8 cellular contexts compared by ENCODE assay signal in the genomic region with DNA sequence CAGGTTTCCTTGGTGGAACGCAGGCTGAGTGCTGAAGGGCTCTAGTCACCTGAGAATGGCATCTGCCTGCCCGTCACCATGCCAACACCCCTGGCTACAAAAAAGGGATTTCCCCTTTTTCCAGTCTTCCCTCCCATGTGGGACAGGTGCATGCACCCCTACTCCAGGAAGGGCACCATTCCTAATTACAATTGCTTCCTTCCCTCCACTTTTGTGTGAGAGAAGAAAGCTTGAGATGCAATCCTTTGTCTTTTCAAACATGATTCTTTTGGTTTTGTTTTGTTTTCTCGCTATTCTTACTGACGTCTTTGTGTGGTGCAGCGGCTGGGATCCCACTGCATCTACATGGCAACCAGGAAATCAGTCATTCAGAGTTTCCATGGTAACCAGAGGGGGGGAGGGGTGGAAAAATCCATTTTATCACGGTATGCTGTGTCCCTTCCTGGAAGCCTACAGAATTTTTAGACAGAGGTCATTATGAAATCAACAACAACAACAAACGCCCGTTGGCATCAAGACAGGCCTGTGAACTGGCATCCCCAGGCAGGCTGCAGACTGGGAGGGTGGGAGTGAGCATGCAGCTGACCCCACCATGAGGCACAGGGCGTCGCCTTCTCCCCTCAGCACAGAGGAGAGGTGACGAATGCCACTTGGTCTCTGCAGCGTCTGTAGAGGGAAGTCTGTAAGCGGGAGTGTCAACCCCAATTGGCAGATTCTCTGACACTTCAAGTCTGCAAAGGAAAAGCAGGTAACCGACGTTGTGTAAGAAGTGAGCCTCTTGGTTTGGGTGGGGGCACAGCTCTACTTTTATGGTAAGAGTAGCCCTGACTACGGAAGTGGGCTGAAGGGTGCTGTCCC. TPM values are rescaled to one million over a fixed set of nuclear protein-coding genes. Genes with fewer than 3 reads are reported as not detected.
DNase-seq lines count a peak whose midpoint lies in the region; ATAC-seq lines count a peak whose summit lies in the region.

No MANE protein-coding gene starts in this region.

- WGBS in esophagus, 2 donors, result 23 to 29% methylated on average over 16 of the region's 16 CpGs

- H3K27ac Mint-ChIP-seq in natural killer cell treated with Interleukin-12 subunit alpha and Interleukin-12 subunit beta and Interleukin-15 and Interleukin-18, amount 100 ng/mL, for 72 hours, result peak overlapping the region; percentile 97 to 99
- H3K27ac Mint-ChIP-seq in stimulated activated naive B cell treated with anti-CD40 and anti-IgM and Interleukin-4, amounts not matched to agents 10 μg/mL and 1 μg/mL and 100 μg/mL, for 72 hours, result peak overlapping the region; percentile 98

- H3K27ac ChIP-seq in esophagus (ENCODE audit: low read depth in 2 of 2, low read length in 1 of 2), result peak overlapping the region; percentile 52 to 69

- H3K4me1 ChIP-seq in esophagus (ENCODE audit: control insufficient read depth in 2 of 2, insufficient read depth in 2 of 2, low read length in 1 of 2), result no peaks in the 10 kb centered on the region

- peak; percentile 67 for ATAC-seq in GM18873 (IDR thresholded peaks at IDR 0.05; ENCODE audit: low FRiP score, unreplicated experiment)
- ATAC-seq in HG03064 (IDR thresholded peaks at IDR 0.05; ENCODE audit: low read depth, unreplicated experiment), result peak; percentile 67
- peak; percentile 89 to 90 for ATAC-seq in natural killer cell treated with Interleukin-12 subunit alpha and Interleukin-12 subunit beta and Interleukin-15 and Interleukin-18, amount 100 ng/mL, for 72 hours
- ATAC-seq in stimulated activated naive B cell treated with anti-CD40 and anti-IgM and Interleukin-4, amounts not matched to agents 10 μg/mL and 1 μg/mL and 100 μg/mL, for 72 hours (replicated peaks), result peak; percentile 78 to 82

- DNase-seq in NCI-H524 (lab: John Stamatoyannopoulos, UW), result peak; percentile 44 to 59
- DNase-seq in activated CD8-positive, alpha-beta memory T cell treated with anti-CD3 and anti-CD28 coated beads, Interleukin-2, amount 50 U/mL, for 48 hours, result peak; percentile 87
- peak; percentile 94 for DNase-seq in natural killer cell treated with Interleukin-12 subunit alpha and Interleukin-12 subunit beta and Interleukin-15 and Interleukin-18, amount 100 ng/mL, for 72 hours (ENCODE audit: low spot score)
- peak; percentile 88 for DNase-seq in stimulated activated naive B cell treated with anti-CD40 and anti-IgM and Interleukin-4, amounts not matched to agents 10 μg/mL and 1 μg/mL and 100 μg/mL, for 72 hours
- DNase-seq in GOT3 (lab: John Stamatoyannopoulos, UW), result no peak

- H3K9me3 Mint-ChIP-seq in natural killer cell treated with Interleukin-12 subunit alpha and Interleukin-12 subunit beta and Interleukin-15 and Interleukin-18, amount 100 ng/mL, for 72 hours, result peaks cover 17% of the 10 kb centered on the region
- peaks cover 9 to 12% of the 10 kb centered on the region in 2 donors for H3K9me3 Mint-ChIP-seq in stimulated activated naive B cell treated with anti-CD40 and anti-IgM and Interleukin-4, amounts not matched to agents 10 μg/mL and 1 μg/mL and 100 μg/mL, for 72 hours

- H3K36me3 Mint-ChIP-seq in natural killer cell treated with Interleukin-12 subunit alpha and Interleukin-12 subunit beta and Interleukin-15 and Interleukin-18, amount 100 ng/mL, for 72 hours, result peaks cover 35% of the 10 kb centered on the region
- peaks cover 3 to 17% of the 10 kb centered on the region in 2 donors for H3K36me3 Mint-ChIP-seq in stimulated activated naive B cell treated with anti-CD40 and anti-IgM and Interleukin-4, amounts not matched to agents 10 μg/mL and 1 μg/mL and 100 μg/mL, for 72 hours

- H3K27me3 ChIP-seq in esophagus (ENCODE audit: control insufficient read depth in 1 of 2, insufficient read depth in 2 of 2, low read length in 2 of 2), result no peaks in the 10 kb centered on the region

- H3K36me3 ChIP-seq in esophagus (ENCODE audit: control insufficient read depth in 2 of 2, insufficient read depth in 2 of 2, low read length in 1 of 2), result no peaks in the 10 kb centered on the region

- H3K9me3 ChIP-seq in esophagus (ENCODE audit: control insufficient read depth in 2 of 2, insufficient read depth in 1 of 2, low read depth in 1 of 2, low read length in 1 of 2), result no peaks in the 10 kb centered on the region

- H3K4me3 ChIP-seq in esophagus (ENCODE audit: low read depth in 1 of 2, low read length in 2 of 2), result peak overlapping the region in 1 of 2 donors; percentile 20

- H3K27me3 Mint-ChIP-seq in natural killer cell treated with Interleukin-12 subunit alpha and Interleukin-12 subunit beta and Interleukin-15 and Interleukin-18, amount 100 ng/mL, for 72 hours, result no peaks in the 10 kb centered on the region
- H3K27me3 Mint-ChIP-seq in stimulated activated naive B cell treated with anti-CD40 and anti-IgM and Interleukin-4, amounts not matched to agents 10 μg/mL and 1 μg/mL and 100 μg/mL, for 72 hours, result no peaks in the 10 kb centered on the region

- peak overlapping the region; percentile 97 for H3K4me3 Mint-ChIP-seq in natural killer cell treated with Interleukin-12 subunit alpha and Interleukin-12 subunit beta and Interleukin-15 and Interleukin-18, amount 100 ng/mL, for 72 hours
- H3K4me3 Mint-ChIP-seq in stimulated activated naive B cell treated with anti-CD40 and anti-IgM and Interleukin-4, amounts not matched to agents 10 μg/mL and 1 μg/mL and 100 μg/mL, for 72 hours, result peak overlapping the region; percentile 86 to 92

- peaks cover 67 to 76% of the 10 kb centered on the region in 2 donors for H3K4me1 Mint-ChIP-seq in natural killer cell treated with Interleukin-12 subunit alpha and Interleukin-12 subunit beta and Interleukin-15 and Interleukin-18, amount 100 ng/mL, for 72 hours (ENCODE audit: low read depth in 2 of 2)
- peaks cover 43 to 79% of the 10 kb centered on the region in 2 donors for H3K4me1 Mint-ChIP-seq in stimulated activated naive B cell treated with anti-CD40 and anti-IgM and Interleukin-4, amounts not matched to agents 10 μg/mL and 1 μg/mL and 100 μg/mL, for 72 hours

RNA-seq across cellular contexts. Expression of a gene that starts 13.6 kb away (rescaled TPM):
- polyA plus RNA-seq in esophagus, result 1 to 10 TPM; 1.6 to 2.0 TPM
- 100 to 1,000 TPM; 293 to 495 TPM for total RNA-seq in natural killer cell treated with Interleukin-12 subunit alpha and Interleukin-12 subunit beta and Interleukin-15 and Interleukin-18, amount 100 ng/mL, for 72 hours
